19 cellular contexts compared by ENCODE assay signal in the genomic region with DNA sequence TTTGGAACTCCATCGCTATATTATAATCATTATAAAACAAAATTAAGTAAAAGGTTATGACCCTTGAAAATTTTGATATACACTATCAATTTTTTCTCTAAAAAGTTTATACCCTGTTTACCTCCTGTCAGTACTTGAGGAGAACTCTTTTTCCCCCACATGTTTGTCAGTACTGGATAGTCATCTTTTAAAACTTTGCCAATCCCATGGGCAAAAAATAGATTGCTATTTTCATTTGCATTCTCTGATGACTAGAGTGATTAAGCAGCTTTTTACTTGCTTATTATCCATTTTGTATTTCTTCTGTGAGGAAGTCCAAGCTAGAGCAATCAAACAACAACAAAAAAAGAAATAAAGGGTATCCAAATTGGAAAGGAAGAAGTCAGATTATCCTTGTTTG.
DNase-seq lines count a peak whose midpoint lies in the region; ATAC-seq and TF ChIP-seq lines count a peak whose summit lies in the region.
"Had no signal": no experiment of that assay in that cellular context is flagged by ENCODE, and none has a peak within 500 bp of the region (broad histone marks: within the 10 kb centered on the region; RNA-seq: fewer than 3 reads in every experiment).

No MANE protein-coding gene starts in this region.

- intact Hi-C loops in gastrocnemius medialis (cut with DNase I; ENCODE audit: low total_unique reads): no loop called here

- no peaks in the 10 kb centered on the region for H3K27me3 Mint-ChIP-seq in HFFc6 (ENCODE audit: insufficient read depth)
- no peaks in the 10 kb centered on the region for H3K27me3 Mint-ChIP-seq in activated T-helper 17 cell treated with anti-CD3 and anti-CD28 coated beads, Interleukin-2, amount 50 U/mL, for 72 hours

- TF ChIP-seq CTCF in HFFc6 (IDR thresholded peaks at IDR 0.05) (no peak), gastrocnemius medialis (IDR thresholded peaks at IDR 0.05 in 4 of 5, conservative IDR thresholded peaks at IDR 0.05 in 1 of 5) (no peak)

- H3K4me1 Mint-ChIP-seq in HFFc6 (ENCODE audit: low read depth): peaks cover 57% of the 10 kb centered on the region
- peaks cover 35% of the 10 kb centered on the region for H3K4me1 Mint-ChIP-seq in activated T-helper 17 cell treated with anti-CD3 and anti-CD28 coated beads, Interleukin-2, amount 50 U/mL, for 72 hours

- no peaks in the 10 kb centered on the region for H3K79me2 ChIP-seq in ACC112 (ENCODE audit: control insufficient read depth, insufficient read depth, low read length, unreplicated experiment)

- DNase-seq in HFFc6 (peak; percentile 14), gastrocnemius medialis (no peak), 8988T (no peak), NCI-H1694 (lab: John Stamatoyannopoulos, UW) (no peak)
- DNase-seq: DND-41; GDM1; H7; NCI-H1105 treated with DMSO at 0.1 percent for 48 hours; NCI-H2029; NCI-H2171 treated with DMSO at 0.1 percent for 48 hours; NCI-H446 treated with DMSO at 0.1 percent for 48 hours; NK-92 treated with Interleukin-12 subunit alpha and Interleukin-12 subunit beta, amount 100 ng/mL, for 24 hours had no signal

- H3K36me3 ChIP-seq in ACC112 (ENCODE audit: insufficient read depth, low read length): peaks cover 15% of the 10 kb centered on the region
- H3K36me3 ChIP-seq in gastrocnemius medialis: peaks cover 0 to 8% of the 10 kb centered on the region in 2 donors

- H2AFZ ChIP-seq in ACC112 (ENCODE audit: low read length, unreplicated experiment): no peak overlapping the region

- no peak for TF ChIP-seq POLR2A in gastrocnemius medialis (IDR thresholded peaks at IDR 0.05)

- H3K27ac ChIP-seq in ACC112 (ENCODE audit: low read depth, low read length): peak overlapping the region; percentile 42; the same call in 1 of the 2 replicates
- H3K27ac ChIP-seq in gastrocnemius medialis: peak overlapping the region; percentile 92 to 97 (median 96)
- H3K27ac ChIP-seq: BLaER1, RWPE1 had no signal

- H3K4me3 Mint-ChIP-seq in HFFc6: no peak overlapping the region
- H3K4me3 Mint-ChIP-seq in activated T-helper 17 cell treated with anti-CD3 and anti-CD28 coated beads, Interleukin-2, amount 50 U/mL, for 72 hours: peak overlapping the region; percentile 2

- peaks cover 25% of the 10 kb centered on the region for H3K9me3 Mint-ChIP-seq in HFFc6
- no peaks in the 10 kb centered on the region for H3K9me3 Mint-ChIP-seq in activated T-helper 17 cell treated with anti-CD3 and anti-CD28 coated beads, Interleukin-2, amount 50 U/mL, for 72 hours

- H3K36me3 Mint-ChIP-seq in HFFc6 (ENCODE audit: low read depth): peaks cover 21% of the 10 kb centered on the region
- H3K36me3 Mint-ChIP-seq in activated T-helper 17 cell treated with anti-CD3 and anti-CD28 coated beads, Interleukin-2, amount 50 U/mL, for 72 hours (ENCODE audit: low read depth): peaks cover 35% of the 10 kb centered on the region

- H3K4me3 ChIP-seq in ACC112 (ENCODE audit: low read depth, low read length) (no peak overlapping the region), gastrocnemius medialis (no peak overlapping the region)
- H3K4me3 ChIP-seq: BLaER1, GM12878 had no signal

- H3K4me1 ChIP-seq in ACC112 (ENCODE audit: control insufficient read depth, insufficient read depth, low read length, unreplicated experiment) (peaks cover 25% of the 10 kb centered on the region), gastrocnemius medialis (peaks cover 83 to 88% of the 10 kb centered on the region in 2 donors)

- H3K9me3 ChIP-seq in gastrocnemius medialis: no peaks in the 10 kb centered on the region
- H3K9me3 ChIP-seq: BLaER1 had no signal

- H3K27ac Mint-ChIP-seq in HFFc6: no peak overlapping the region
- H3K27ac Mint-ChIP-seq in activated T-helper 17 cell treated with anti-CD3 and anti-CD28 coated beads, Interleukin-2, amount 50 U/mL, for 72 hours: no peak overlapping the region

- H3K27me3 ChIP-seq in ACC112 (ENCODE audit: insufficient read depth, low read length) (no peaks in the 10 kb centered on the region), gastrocnemius medialis (no peaks in the 10 kb centered on the region)
- H3K27me3 ChIP-seq: BLaER1 had no signal

- in situ Hi-C loops in gastrocnemius medialis (cut with MboI; ENCODE audit: low sequenced_read_pairs in 4 of 4): no loop called here

- no peak for ATAC-seq in activated T-helper 17 cell treated with anti-CD3 and anti-CD28 coated beads, Interleukin-2, amount 50 U/mL, for 72 hours (replicated peaks)
- no peak for ATAC-seq in gastrocnemius medialis
- no peak for ATAC-seq in HG03342 (IDR thresholded peaks at IDR 0.05; ENCODE audit: unreplicated experiment)
- no peak for ATAC-seq in GM21737 (IDR thresholded peaks at IDR 0.05; ENCODE audit: unreplicated experiment)
- ATAC-seq: GM12878 had no signal
